In the genomic region with DNA sequence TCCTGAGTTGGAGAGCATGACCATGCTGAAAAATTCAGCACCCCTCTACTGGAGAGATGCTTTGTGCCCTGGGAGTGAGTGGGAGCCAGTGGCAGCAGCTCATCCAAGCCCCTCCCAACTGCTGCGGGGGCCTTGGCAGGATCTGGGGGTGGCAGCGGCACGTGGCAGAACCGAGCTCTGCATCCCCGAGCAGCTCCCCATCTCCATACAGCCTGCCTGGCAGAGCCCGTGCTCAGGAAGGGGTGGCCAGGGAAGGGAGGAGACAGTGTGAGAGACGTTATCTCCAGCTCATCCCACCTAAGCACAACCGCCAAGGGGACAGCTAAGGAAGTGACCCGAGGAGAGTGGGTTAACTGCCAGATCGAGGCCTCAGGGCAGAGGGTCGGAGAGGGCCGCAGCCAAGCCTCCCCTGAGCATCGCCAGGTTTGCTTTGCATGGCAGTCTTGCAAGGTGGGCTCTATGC, we compare ENCODE assay signal across 1 cellular context.
TF ChIP-seq lines count a peak whose summit lies in the region.

No MANE protein-coding gene starts in this region.

TF ChIP-seq in GM23338, 12 proteins besides CTCF, POLR2A, EP300 and RAD21 (continued from another document):
- TF ChIP-seq, protein P1, sequence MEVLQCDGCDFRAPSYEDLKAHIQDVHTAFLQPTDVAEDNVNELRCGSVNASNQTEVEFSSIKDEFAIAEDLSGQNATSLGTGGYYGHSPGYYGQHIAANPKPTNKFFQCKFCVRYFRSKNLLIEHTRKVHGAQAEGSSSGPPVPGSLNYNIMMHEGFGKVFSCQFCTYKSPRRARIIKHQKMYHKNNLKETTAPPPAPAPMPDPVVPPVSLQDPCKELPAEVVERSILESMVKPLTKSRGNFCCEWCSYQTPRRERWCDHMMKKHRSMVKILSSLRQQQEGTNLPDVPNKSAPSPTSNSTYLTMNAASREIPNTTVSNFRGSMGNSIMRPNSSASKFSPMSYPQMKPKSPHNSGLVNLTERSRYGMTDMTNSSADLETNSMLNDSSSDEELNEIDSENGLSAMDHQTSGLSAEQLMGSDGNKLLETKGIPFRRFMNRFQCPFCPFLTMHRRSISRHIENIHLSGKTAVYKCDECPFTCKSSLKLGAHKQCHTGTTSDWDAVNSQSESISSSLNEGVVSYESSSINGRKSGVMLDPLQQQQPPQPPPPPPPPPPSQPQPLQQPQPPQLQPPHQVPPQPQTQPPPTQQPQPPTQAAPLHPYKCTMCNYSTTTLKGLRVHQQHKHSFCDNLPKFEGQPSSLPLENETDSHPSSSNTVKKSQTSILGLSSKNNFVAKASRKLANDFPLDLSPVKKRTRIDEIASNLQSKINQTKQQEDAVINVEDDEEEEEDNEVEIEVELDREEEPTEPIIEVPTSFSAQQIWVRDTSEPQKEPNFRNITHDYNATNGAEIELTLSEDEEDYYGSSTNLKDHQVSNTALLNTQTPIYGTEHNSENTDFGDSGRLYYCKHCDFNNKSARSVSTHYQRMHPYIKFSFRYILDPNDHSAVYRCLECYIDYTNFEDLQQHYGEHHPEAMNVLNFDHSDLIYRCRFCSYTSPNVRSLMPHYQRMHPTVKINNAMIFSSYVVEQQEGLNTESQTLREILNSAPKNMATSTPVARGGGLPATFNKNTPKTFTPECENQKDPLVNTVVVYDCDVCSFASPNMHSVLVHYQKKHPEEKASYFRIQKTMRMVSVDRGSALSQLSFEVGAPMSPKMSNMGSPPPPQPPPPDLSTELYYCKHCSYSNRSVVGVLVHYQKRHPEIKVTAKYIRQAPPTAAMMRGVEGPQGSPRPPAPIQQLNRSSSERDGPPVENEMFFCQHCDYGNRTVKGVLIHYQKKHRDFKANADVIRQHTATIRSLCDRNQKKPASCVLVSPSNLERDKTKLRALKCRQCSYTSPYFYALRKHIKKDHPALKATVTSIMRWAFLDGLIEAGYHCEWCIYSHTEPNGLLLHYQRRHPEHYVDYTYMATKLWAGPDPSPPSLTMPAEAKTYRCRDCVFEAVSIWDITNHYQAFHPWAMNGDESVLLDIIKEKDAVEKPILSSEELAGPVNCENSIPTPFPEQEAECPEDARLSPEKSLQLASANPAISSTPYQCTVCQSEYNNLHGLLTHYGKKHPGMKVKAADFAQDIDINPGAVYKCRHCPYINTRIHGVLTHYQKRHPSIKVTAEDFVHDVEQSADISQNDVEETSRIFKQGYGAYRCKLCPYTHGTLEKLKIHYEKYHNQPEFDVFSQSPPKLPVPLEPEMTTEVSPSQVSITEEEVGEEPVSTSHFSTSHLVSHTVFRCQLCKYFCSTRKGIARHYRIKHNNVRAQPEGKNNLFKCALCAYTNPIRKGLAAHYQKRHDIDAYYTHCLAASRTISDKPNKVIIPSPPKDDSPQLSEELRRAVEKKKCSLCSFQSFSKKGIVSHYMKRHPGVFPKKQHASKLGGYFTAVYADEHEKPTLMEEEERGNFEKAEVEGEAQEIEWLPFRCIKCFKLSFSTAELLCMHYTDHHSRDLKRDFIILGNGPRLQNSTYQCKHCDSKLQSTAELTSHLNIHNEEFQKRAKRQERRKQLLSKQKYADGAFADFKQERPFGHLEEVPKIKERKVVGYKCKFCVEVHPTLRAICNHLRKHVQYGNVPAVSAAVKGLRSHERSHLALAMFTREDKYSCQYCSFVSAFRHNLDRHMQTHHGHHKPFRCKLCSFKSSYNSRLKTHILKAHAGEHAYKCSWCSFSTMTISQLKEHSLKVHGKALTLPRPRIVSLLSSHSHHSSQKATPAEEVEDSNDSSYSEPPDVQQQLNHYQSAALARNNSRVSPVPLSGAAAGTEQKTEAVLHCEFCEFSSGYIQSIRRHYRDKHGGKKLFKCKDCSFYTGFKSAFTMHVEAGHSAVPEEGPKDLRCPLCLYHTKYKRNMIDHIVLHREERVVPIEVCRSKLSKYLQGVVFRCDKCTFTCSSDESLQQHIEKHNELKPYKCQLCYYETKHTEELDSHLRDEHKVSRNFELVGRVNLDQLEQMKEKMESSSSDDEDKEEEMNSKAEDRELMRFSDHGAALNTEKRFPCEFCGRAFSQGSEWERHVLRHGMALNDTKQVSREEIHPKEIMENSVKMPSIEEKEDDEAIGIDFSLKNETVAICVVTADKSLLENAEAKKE (CRISPR knock-in tag; IDR thresholded peaks at IDR 0.05) = no peak
- TF ChIP-seq, protein P2, sequence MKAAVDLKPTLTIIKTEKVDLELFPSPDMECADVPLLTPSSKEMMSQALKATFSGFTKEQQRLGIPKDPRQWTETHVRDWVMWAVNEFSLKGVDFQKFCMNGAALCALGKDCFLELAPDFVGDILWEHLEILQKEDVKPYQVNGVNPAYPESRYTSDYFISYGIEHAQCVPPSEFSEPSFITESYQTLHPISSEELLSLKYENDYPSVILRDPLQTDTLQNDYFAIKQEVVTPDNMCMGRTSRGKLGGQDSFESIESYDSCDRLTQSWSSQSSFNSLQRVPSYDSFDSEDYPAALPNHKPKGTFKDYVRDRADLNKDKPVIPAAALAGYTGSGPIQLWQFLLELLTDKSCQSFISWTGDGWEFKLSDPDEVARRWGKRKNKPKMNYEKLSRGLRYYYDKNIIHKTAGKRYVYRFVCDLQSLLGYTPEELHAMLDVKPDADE (IDR thresholded peaks at IDR 0.05) = no peak
- TF ChIP-seq EZH2 (IDR thresholded peaks at IDR 0.05; ENCODE audit: low read depth, unreplicated experiment) (no peak), EZH2phosphoT487 (IDR thresholded peaks at IDR 0.05; ENCODE audit: unreplicated experiment) (no peak), JUNB (IDR thresholded peaks at IDR 0.05; ENCODE audit: unreplicated experiment) (no peak), ZNF114 (CRISPR knock-in tag; IDR thresholded peaks at IDR 0.05) (no peak)
- TF ChIP-seq, protein P3, sequence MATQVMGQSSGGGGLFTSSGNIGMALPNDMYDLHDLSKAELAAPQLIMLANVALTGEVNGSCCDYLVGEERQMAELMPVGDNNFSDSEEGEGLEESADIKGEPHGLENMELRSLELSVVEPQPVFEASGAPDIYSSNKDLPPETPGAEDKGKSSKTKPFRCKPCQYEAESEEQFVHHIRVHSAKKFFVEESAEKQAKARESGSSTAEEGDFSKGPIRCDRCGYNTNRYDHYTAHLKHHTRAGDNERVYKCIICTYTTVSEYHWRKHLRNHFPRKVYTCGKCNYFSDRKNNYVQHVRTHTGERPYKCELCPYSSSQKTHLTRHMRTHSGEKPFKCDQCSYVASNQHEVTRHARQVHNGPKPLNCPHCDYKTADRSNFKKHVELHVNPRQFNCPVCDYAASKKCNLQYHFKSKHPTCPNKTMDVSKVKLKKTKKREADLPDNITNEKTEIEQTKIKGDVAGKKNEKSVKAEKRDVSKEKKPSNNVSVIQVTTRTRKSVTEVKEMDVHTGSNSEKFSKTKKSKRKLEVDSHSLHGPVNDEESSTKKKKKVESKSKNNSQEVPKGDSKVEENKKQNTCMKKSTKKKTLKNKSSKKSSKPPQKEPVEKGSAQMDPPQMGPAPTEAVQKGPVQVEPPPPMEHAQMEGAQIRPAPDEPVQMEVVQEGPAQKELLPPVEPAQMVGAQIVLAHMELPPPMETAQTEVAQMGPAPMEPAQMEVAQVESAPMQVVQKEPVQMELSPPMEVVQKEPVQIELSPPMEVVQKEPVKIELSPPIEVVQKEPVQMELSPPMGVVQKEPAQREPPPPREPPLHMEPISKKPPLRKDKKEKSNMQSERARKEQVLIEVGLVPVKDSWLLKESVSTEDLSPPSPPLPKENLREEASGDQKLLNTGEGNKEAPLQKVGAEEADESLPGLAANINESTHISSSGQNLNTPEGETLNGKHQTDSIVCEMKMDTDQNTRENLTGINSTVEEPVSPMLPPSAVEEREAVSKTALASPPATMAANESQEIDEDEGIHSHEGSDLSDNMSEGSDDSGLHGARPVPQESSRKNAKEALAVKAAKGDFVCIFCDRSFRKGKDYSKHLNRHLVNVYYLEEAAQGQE (IDR thresholded peaks at IDR 0.05; ENCODE audit: unreplicated experiment) = no peak
